Comparison of ENCODE assay signal across 8 cellular contexts in genomic region chr19:925912-926594, GRCh38. TPM values are rescaled to one million over a fixed set of nuclear protein-coding genes. Genes with fewer than 3 reads are reported as not detected.
DNase-seq lines count a peak whose midpoint lies in the region; ATAC-seq and TF ChIP-seq lines count a peak whose summit lies in the region.

Gene ARID3A (plus strand): TSS chr19:926035. CDS start chr19:929529, 3,494 bp downstream.

- H3K36me3 Mint-ChIP-seq in CD4-positive, CD25-positive, alpha-beta regulatory T cell = no peaks in the 10 kb centered on the region
- H3K36me3 Mint-ChIP-seq in activated naive CD8-positive, alpha-beta T cell treated with anti-CD3 and anti-CD28 coated beads, Interleukin-2, amount 10 ng/mL, durations not matched to agents 7 days and 5 days = peaks cover 10% of the 10 kb centered on the region

- peaks cover 16% of the 10 kb centered on the region for H3K27me3 Mint-ChIP-seq in CD4-positive, CD25-positive, alpha-beta regulatory T cell
- H3K27me3 Mint-ChIP-seq in activated naive CD8-positive, alpha-beta T cell treated with anti-CD3 and anti-CD28 coated beads, Interleukin-2, amount 10 ng/mL, durations not matched to agents 7 days and 5 days = no peaks in the 10 kb centered on the region

- H2AK9ac ChIP-seq in IMR-90 (replicated peaks; ENCODE audit: low read depth, low read length, poor library complexity) = peak within 1 kb of the TSS; percentile 99

- H2BK120ac ChIP-seq in IMR-90 (ENCODE audit: low read depth, low read length) = peak within 1 kb of the TSS; percentile 79

- peak within 1 kb of the TSS; percentile 93 for H3K23ac ChIP-seq in IMR-90 (ENCODE audit: low read depth, low read length)

- peak within 1 kb of the TSS; percentile 76; the same call in 1 of the 3 replicates for H2BK15ac ChIP-seq in IMR-90 (ENCODE audit: low read depth, low read length)

- peak within 1 kb of the TSS; percentile 65 for H3K4me3 ChIP-seq in CD4-positive, CD25-positive, alpha-beta regulatory T cell (ENCODE audit: low read depth, low read length)
- peak within 1 kb of the TSS; percentile 96 for H3K4me3 ChIP-seq in IMR-90 (ENCODE audit: insufficient read depth, low read depth, low read length)
- H3K4me3 ChIP-seq in skeletal muscle cell (ENCODE audit: low read depth, low read length) = peak within 1 kb of the TSS; percentile 89

- peak within 1 kb of the TSS; percentile 84 for H3K56ac ChIP-seq in IMR-90 (ENCODE audit: extremely low read depth, insufficient read depth, low read length)

- H3K4me1 Mint-ChIP-seq in CD4-positive, CD25-positive, alpha-beta regulatory T cell = peaks cover 0 to 26% (median 8%) of the 10 kb centered on the region in 4 donors
- H3K4me1 Mint-ChIP-seq in activated naive CD8-positive, alpha-beta T cell treated with anti-CD3 and anti-CD28 coated beads, Interleukin-2, amount 10 ng/mL, durations not matched to agents 7 days and 5 days = peaks cover 12% of the 10 kb centered on the region

- DNase-seq in CD4-positive, CD25-positive, alpha-beta regulatory T cell = peak in 1 of 3 donors; percentile 63
- DNase-seq in IMR-90 (no peak), hepatic stellate cell (ENCODE audit: low spot score) (peak; percentile 92), skeletal muscle cell (ENCODE audit: low read depth) (no peak), SK-N-DZ (ENCODE audit: low spot score) (no peak)
- no peak for DNase-seq in activated naive CD8-positive, alpha-beta T cell treated with anti-CD3 and anti-CD28 coated beads, Interleukin-2, amount 10 ng/mL, durations not matched to agents 7 days and 5 days

- peaks cover 0 to 3% (median 0%) of the 10 kb centered on the region in 7 donors for H3K9me3 Mint-ChIP-seq in CD4-positive, CD25-positive, alpha-beta regulatory T cell
- no peaks in the 10 kb centered on the region for H3K9me3 Mint-ChIP-seq in activated naive CD8-positive, alpha-beta T cell treated with anti-CD3 and anti-CD28 coated beads, Interleukin-2, amount 10 ng/mL, durations not matched to agents 7 days and 5 days

- H3K36me3 ChIP-seq in CD4-positive, CD25-positive, alpha-beta regulatory T cell (ENCODE audit: control insufficient read depth, insufficient read depth, low read length) = no peaks in the 10 kb centered on the region
- peaks cover 19% of the 10 kb centered on the region for H3K36me3 ChIP-seq in IMR-90 (ENCODE audit: control insufficient read depth, insufficient read depth, low read length)

- H2BK5ac ChIP-seq in IMR-90 (ENCODE audit: low read depth, low read length, poor library complexity, severe bottlenecking) = peak within 1 kb of the TSS; percentile 96

- H4K8ac ChIP-seq in IMR-90 (ENCODE audit: low read depth in 2 of 2, low read length in 2 of 2) = peak within 1 kb of the TSS; percentile 57 to 60; a peak in 3 of 4 replicates

- H3K9me3 ChIP-seq in CD4-positive, CD25-positive, alpha-beta regulatory T cell (ENCODE audit: control insufficient read depth in 2 of 2, low read length in 2 of 2) = no peaks in the 10 kb centered on the region
- H3K9me3 ChIP-seq in IMR-90 (ENCODE audit: control insufficient read depth, insufficient read depth, low read length) = no peaks in the 10 kb centered on the region

- peaks cover 29% of the 10 kb centered on the region for H3K4me1 ChIP-seq in CD4-positive, CD25-positive, alpha-beta regulatory T cell (ENCODE audit: control insufficient read depth, insufficient read depth, low read length, poor library complexity, severe bottlenecking)
- H3K4me1 ChIP-seq in IMR-90 (ENCODE audit: control insufficient read depth, insufficient read depth, low read length) = peaks cover 5% of the 10 kb centered on the region

- peak within 1 kb of the TSS; percentile 81 to 94 (median 85) for H3K4me3 Mint-ChIP-seq in CD4-positive, CD25-positive, alpha-beta regulatory T cell
- peak within 1 kb of the TSS; percentile 89 for H3K4me3 Mint-ChIP-seq in activated naive CD8-positive, alpha-beta T cell treated with anti-CD3 and anti-CD28 coated beads, Interleukin-2, amount 10 ng/mL, durations not matched to agents 7 days and 5 days

- peak within 1 kb of the TSS; percentile 65 for H3K14ac ChIP-seq in IMR-90 (replicated peaks; ENCODE audit: low read depth, low read length)

- in situ Hi-C loops in IMR-90 (cut with MboI; ENCODE audit: low sequenced_read_pairs) = no loop called here

- TF ChIP-seq RAD21 in IMR-90 (IDR thresholded peaks at IDR 0.05; ENCODE audit: low read length) = no peak

- POLR2A ChIA-PET in IMR-90 (lab: Charles Lee; ENCODE audit: unreplicated experiment) = no interaction called here
- POLR2A ChIA-PET in activated naive CD8-positive, alpha-beta T cell treated with anti-CD3 and anti-CD28 coated beads, Interleukin-2, amount 10 ng/mL, durations not matched to agents 7 days and 5 days (lab: Charles Lee) = interaction anchor here (1.5 kb wide), 1 partner anchor 58 kb away, joined by 6 read pairs; the partner anchor contains the start of gene WDR18

- peak within 1 kb of the TSS; percentile 85 for H3K18ac ChIP-seq in IMR-90 (ENCODE audit: low read depth, low read length)

- 0% methylated on average over 16 of the region's 78 CpGs; no CpG with 5 or more reads in 1 of the 2 experiments for WGBS in IMR-90 (ENCODE audit: extremely low coverage in 2 of 2, insufficient read length in 1 of 2), 2 experiments

- intact Hi-C loops in IMR-90 (cut with micrococcal nuclease) = loop anchor here (1.0 to 2.0 kb wide), 2 partner anchors 56 to 315 kb away; partner anchors contain the start of gene ATP5F1D

- H2AFZ ChIP-seq in IMR-90 (replicated peaks; ENCODE audit: low read length, poor library complexity) = peak within 1 kb of the TSS; percentile 95

- peak within 1 kb of the TSS in 2 of 3 donors; percentile 43 to 46 for H3K27ac Mint-ChIP-seq in CD4-positive, CD25-positive, alpha-beta regulatory T cell
- H3K27ac Mint-ChIP-seq in activated naive CD8-positive, alpha-beta T cell treated with anti-CD3 and anti-CD28 coated beads, Interleukin-2, amount 10 ng/mL, durations not matched to agents 7 days and 5 days = peak within 1 kb of the TSS; percentile 77

- peak within 1 kb of the TSS; percentile 77 for H2BK20ac ChIP-seq in IMR-90 (ENCODE audit: low read depth, low read length)

- CTCF ChIA-PET in IMR-90 (lab: Yijun Ruan, JAX) = no interaction called here

- TF ChIP-seq POLR2A in IMR-90 (IDR thresholded peaks at IDR 0.05; ENCODE audit: low read depth, low read length) = peak; percentile 59

- peak within 1 kb of the TSS; percentile 67 for H4K5ac ChIP-seq in IMR-90 (ENCODE audit: low read depth, low read length)

- H3K27ac ChIP-seq in CD4-positive, CD25-positive, alpha-beta regulatory T cell (ENCODE audit: insufficient read depth, low read length, poor library complexity, severe bottlenecking) = peak within 1 kb of the TSS; percentile 69
- H3K27ac ChIP-seq in IMR-90 (ENCODE audit: insufficient read depth, low read length) = peak within 1 kb of the TSS; percentile 97

- peak within 1 kb of the TSS; percentile 98 for H3K9ac ChIP-seq in IMR-90 (ENCODE audit: low read depth, low read length)

- H3K79me1 ChIP-seq in IMR-90 (ENCODE audit: low read depth in 1 of 2, low read length in 2 of 2) = peaks cover 0 to 37% of the 10 kb centered on the region in 2 experiments; a peak in 1 of 4 replicates

- TF ChIP-seq CTCF in IMR-90 (conservative IDR thresholded peaks at IDR 0.05; ENCODE audit: low read depth, low read length) = no peak

- H2AK5ac ChIP-seq in IMR-90 (ENCODE audit: low read depth, low read length) = peak within 1 kb of the TSS; percentile 90

- peak within 1 kb of the TSS; percentile 74 for H3K4me2 ChIP-seq in IMR-90 (ENCODE audit: low read depth, low read length)

- peaks cover 10% of the 10 kb centered on the region for H4K20me1 ChIP-seq in IMR-90 (ENCODE audit: insufficient read depth, low read length)

- peak within 1 kb of the TSS; percentile 86 for H3K4ac ChIP-seq in IMR-90 (ENCODE audit: low read depth, low read length)

- dilution Hi-C loops in IMR-90 (cut with HindIII; ENCODE audit: low sequenced_read_pairs, unreplicated experiment) = no loop called here

- H3K27me3 ChIP-seq in CD4-positive, CD25-positive, alpha-beta regulatory T cell (ENCODE audit: control insufficient read depth, insufficient read depth, low read length) = no peaks in the 10 kb centered on the region
- H3K27me3 ChIP-seq in IMR-90 (ENCODE audit: control insufficient read depth, insufficient read depth, low read length) = peaks cover 2% of the 10 kb centered on the region; the same call in 1 of the 2 replicates

- H4K91ac ChIP-seq in IMR-90 (ENCODE audit: insufficient read depth, low read depth, low read length) = peak within 1 kb of the TSS; percentile 85

- no peaks in the 10 kb centered on the region for H3K9me1 ChIP-seq in IMR-90 (ENCODE audit: insufficient read depth, low read length)

- no TSS peak for BruUV-seq in IMR-90 (replicated peaks; lab: Mats Ljungman, UMichigan)

- peak; percentile 14 to 17 for ATAC-seq in CD4-positive, CD25-positive, alpha-beta regulatory T cell (ENCODE audit: low read depth in 2 of 2)
- ATAC-seq in GM18909 (IDR thresholded peaks at IDR 0.05; ENCODE audit: poor library complexity, unreplicated experiment) (peak; percentile 28), IMR-90 (ENCODE audit: low read depth) (peak; percentile 63), HG02973 (IDR thresholded peaks at IDR 0.05; ENCODE audit: unreplicated experiment) (no peak)
- ATAC-seq in activated naive CD8-positive, alpha-beta T cell treated with anti-CD3 and anti-CD28 coated beads, Interleukin-2, amount 10 ng/mL, durations not matched to agents 7 days and 5 days (ENCODE audit: low read depth) = peak; percentile 42

TF ChIP-seq in IMR-90, 13 proteins besides CTCF, POLR2A, EP300 and RAD21:
- TF ChIP-seq MXI1 (IDR thresholded peaks at IDR 0.05; ENCODE audit: borderline replicate concordance, low read depth, low read length) = peak; percentile 52; the same call in 1 of the 2 replicates
- no peak for TF ChIP-seq CEBPB (IDR thresholded peaks at IDR 0.05; ENCODE audit: low read depth, low read length)

RNA-seq across cellular contexts. Expression of gene ARID3A, which starts in this region (rescaled TPM):
- 14.4 TPM for total RNA-seq in CD4-positive, CD25-positive, alpha-beta regulatory T cell
- 1 to 10 TPM in 2 of 4 donors, under 1 TPM in 2; 0.63 to 1.4 (median 0.99) TPM for polyA plus RNA-seq in CD4-positive, CD25-positive, alpha-beta regulatory T cell
- 16.0 and 16.7 TPM in 2 replicates for total RNA-seq in IMR-90 (2012; rRNA removed)
- 23.1 and 29.4 TPM in 2 replicates for polyA plus RNA-seq in IMR-90 (2012; rRNA removed)
- 11.4 and 20.8 TPM in 2 replicates for polyA plus RNA-seq in IMR-90 (2012; cell fraction: cytosol; rRNA removed)
- 47.6 and 91.2 TPM in 2 replicates for polyA plus RNA-seq in IMR-90 (2012; cell fraction: nucleus; rRNA removed; ENCODE audit: low replicate concordance)
- 10 to 100 TPM; 28.7 to 33.2 TPM for total RNA-seq in activated naive CD8-positive, alpha-beta T cell treated with anti-CD3 and anti-CD28 coated beads, Interleukin-2, amount 10 ng/mL, durations not matched to agents 7 days and 5 days
- polyA plus RNA-seq in SK-N-DZ (2014; cell fraction: cytosol; rRNA removed) = 16.7 and 22.3 TPM in 2 replicates
- polyA plus RNA-seq in SK-N-DZ (2014; cell fraction: nucleus; rRNA removed) = 11.9 and 12.9 TPM in 2 replicates

Comparison
In these comparisons a context has a peak if more than half of its experiments do, and no peak if none do; other contexts are left out.
1. RNA of gene ARID3A (polyA plus RNA-seq): 11.4 to 91.2 TPM in IMR-90; 0.63 to 1.4 TPM in CD4-positive, CD25-positive, alpha-beta regulatory T cell; every median in the first group is over 4 times any median in the second.
2. Peak in every context shown above with its lines, with median percentiles within 50 percentile points of each other: H3K4me3 ChIP-seq.